14 cellular contexts compared by ENCODE assay signal in genomic region chr9:5621327-5621726, GRCh38. TPM values are rescaled to one million over a fixed set of nuclear protein-coding genes. Genes with fewer than 3 reads are reported as not detected.
A peak's percentile ranks its signal among the peaks of the same experiment; 100 is the strongest.
DNase-seq lines count a peak whose midpoint lies in the region; ATAC-seq and TF ChIP-seq lines count a peak whose summit lies in the region.
"Had no signal": no experiment of that assay in that cellular context is flagged by ENCODE, and none has a peak within 500 bp of the region (broad histone marks: within the 10 kb centered on the region; RNA-seq: fewer than 3 reads in every experiment).

No MANE protein-coding gene starts in this region.

- no peaks in the 10 kb centered on the region for H4K20me1 ChIP-seq in SK-N-SH (ENCODE audit: insufficient read depth)

- TF ChIP-seq CTCF in heart left ventricle (IDR thresholded peaks at IDR 0.05) (no peak), SK-N-SH (IDR thresholded peaks at IDR 0.05) (no peak), foreskin fibroblast (IDR thresholded peaks at IDR 0.05; ENCODE audit: low read depth, low read length) (no peak), upper lobe of right lung (IDR thresholded peaks at IDR 0.05) (no peak)

- no peak overlapping the region for H3K4me3 ChIP-seq in heart left ventricle
- no peak overlapping the region for H3K4me3 ChIP-seq in SK-N-SH (ENCODE audit: low read depth in 2 of 2, low read length in 1 of 2)
- no peak overlapping the region for H3K4me3 ChIP-seq in foreskin fibroblast (ENCODE audit: low read depth in 1 of 2, low read length in 2 of 2)
- no peak overlapping the region for H3K4me3 ChIP-seq in upper lobe of right lung
- H3K4me3 ChIP-seq: right atrium auricular region, tibial nerve had no signal

- POLR2A ChIA-PET in SK-N-SH (lab: Yijun Ruan, JAX): no interaction called here

- H3K36me3 ChIP-seq in heart left ventricle (peaks cover 0 to 7% (median 0%) of the 10 kb centered on the region in 9 donors), SK-N-SH (replicated peaks in 1 of 2; ENCODE audit: control insufficient read depth in 1 of 2, insufficient read depth in 2 of 2, low read length in 1 of 2) (peaks cover 0 to 13% of the 10 kb centered on the region in 2 experiments), upper lobe of right lung (no peaks in the 10 kb centered on the region)
- H3K36me3 ChIP-seq: right atrium auricular region, tibial nerve had no signal

- peaks cover 22% of the 10 kb centered on the region for H3F3A ChIP-seq in SK-N-SH (replicated peaks; ENCODE audit: insufficient read depth)

- WGBS in heart left ventricle, 4 donors: 83 to 93% (median 86%) methylated on average over 4 of the region's 4 CpGs
- 83% methylated on average over 4 of the region's 4 CpGs for WGBS in SK-N-SH (ENCODE audit: low lambda C conversion rate)

- H3K27me3 ChIP-seq in heart left ventricle (no peaks in the 10 kb centered on the region), SK-N-SH (ENCODE audit: insufficient read depth) (no peaks in the 10 kb centered on the region), upper lobe of right lung (no peaks in the 10 kb centered on the region)
- H3K27me3 ChIP-seq: right atrium auricular region, tibial nerve had no signal

- H3K27ac ChIP-seq in heart left ventricle (peak overlapping the region in 1 of 12 donors; percentile 34), SK-N-SH (ENCODE audit: low read depth in 2 of 2, low read length in 1 of 2) (peak overlapping the region in 1 of 2 experiments; percentile 73; a peak in 2 of 4 replicates), upper lobe of right lung (no peak overlapping the region)
- H3K27ac ChIP-seq: right atrium auricular region had no signal

- intact Hi-C loops in heart left ventricle (cut with DNase I): no loop called here
- intact Hi-C loops in cardiac septum (cut with DNase I): no loop called here
- intact Hi-C loops in upper lobe of right lung (cut with DNase I): no loop called here

- H3K9me3 ChIP-seq in heart left ventricle: no peaks in the 10 kb centered on the region
- no peaks in the 10 kb centered on the region for H3K9me3 ChIP-seq in SK-N-SH
- H3K9me3 ChIP-seq in upper lobe of right lung: no peaks in the 10 kb centered on the region
- H3K9me3 ChIP-seq: right atrium auricular region, tibial nerve had no signal

- no peak for TF ChIP-seq POLR2A in heart left ventricle (IDR thresholded peaks at IDR 0.05)

- TF ChIP-seq EP300 in SK-N-SH (IDR thresholded peaks at IDR 0.05; ENCODE audit: borderline replicate concordance in 1 of 2, low read depth in 1 of 2, low read length in 1 of 2): no peak

- no peaks in the 10 kb centered on the region for H3K9me2 ChIP-seq in SK-N-SH

- ATAC-seq in heart left ventricle (peak in 3 of 4 donors; percentile 46 to 61 (median 47)), upper lobe of right lung (peak; percentile 45), HG03571 (IDR thresholded peaks at IDR 0.05; ENCODE audit: unreplicated experiment) (no peak)

- no peak for TF ChIP-seq RAD21 in SK-N-SH (IDR thresholded peaks at IDR 0.05; ENCODE audit: low read length)

- H2AFZ ChIP-seq in SK-N-SH (ENCODE audit: low read depth): no peak overlapping the region

- H3K4me2 ChIP-seq in SK-N-SH: no peak overlapping the region

- H3K4me1 ChIP-seq in heart left ventricle: peaks cover 0 to 68% (median 11%) of the 10 kb centered on the region in 12 donors
- 0 out of 4 replicates have a peak, but pooled peaks cover 0 to 3% of the 10 kb centered on the region in 2 experiments for H3K4me1 ChIP-seq in SK-N-SH (ENCODE audit: control insufficient read depth in 1 of 2, insufficient read depth in 2 of 2, low read depth in 1 of 2, low read length in 1 of 2)
- H3K4me1 ChIP-seq in upper lobe of right lung: peaks cover 20% of the 10 kb centered on the region

- H3K9ac ChIP-seq in SK-N-SH: no peak overlapping the region

- DNase-seq in heart left ventricle (no peak), cardiac septum (ENCODE audit: low spot score) (no peak), SK-N-SH (no peak), foreskin fibroblast (peak; percentile 84 to 85), upper lobe of right lung (no peak), SHP77 treated with DMSO at 0.1 percent for 48 hours (lab: John Stamatoyannopoulos, UW) (no peak)
- DNase-seq in activated CD4-positive, alpha-beta T cell treated with anti-CD3 and anti-CD28 coated beads, Interleukin-2, amount 50 U/mL, for 4 hours: no peak
- DNase-seq: activated CD4-positive, alpha-beta T cell treated with anti-CD3 and anti-CD28 coated beads for 1 hour; activated effector memory CD4-positive, alpha-beta T cell treated with Interleukin-2 at 50 U/mL for 16 hours; GF-D8; NCI-H526 had no signal

- CTCF ChIA-PET in SK-N-SH (lab: Yijun Ruan, JAX): interaction anchor here (2.4 kb wide), 1 partner anchor 21 kb away, joined by 8 read pairs; no protein-coding TSS in a partner anchor

- peaks cover 53% of the 10 kb centered on the region for H3K79me2 ChIP-seq in SK-N-SH (ENCODE audit: insufficient read depth)

TF ChIP-seq in SK-N-SH, 30 proteins besides CTCF, POLR2A, EP300 and RAD21:
- no peak for TF ChIP-seq MEF2A (IDR thresholded peaks at IDR 0.05; ENCODE audit: borderline replicate concordance, low read depth)
- TF ChIP-seq NFIC (IDR thresholded peaks at IDR 0.05; ENCODE audit: borderline replicate concordance): 0 out of 2 replicates have a peak, but pooled peaks have one; percentile 17
- no peak for TF ChIP-seq EZH2phosphoT487 (IDR thresholded peaks at IDR 0.05; ENCODE audit: borderline replicate concordance, low read depth)
- no peak for TF ChIP-seq SIN3A (IDR thresholded peaks at IDR 0.05; ENCODE audit: borderline replicate concordance, low read depth, low read length)
- no peak for TF ChIP-seq YY1 (IDR thresholded peaks at IDR 0.05; ENCODE audit: low read depth)
- TF ChIP-seq IRF3 (IDR thresholded peaks at IDR 0.05; ENCODE audit: low read depth, low read length): no peak
- TF ChIP-seq RFX5 (IDR thresholded peaks at IDR 0.05; ENCODE audit: low read length): no peak
- TF ChIP-seq TCF12 (IDR thresholded peaks at IDR 0.05): no peak

RNA-seq across cellular contexts. Expression of gene RIC1, which starts 7.6 kb away (rescaled TPM):
- total RNA-seq in heart left ventricle (10 to 100 TPM in 4 of 9 donors, 1 to 10 TPM in 5; 7.0 to 14.4 (median 9.7) TPM), cardiac septum (9.3 TPM), upper lobe of right lung (23.9 TPM)
- polyA plus RNA-seq in heart left ventricle (1 to 10 TPM; 2.4 to 7.8 TPM), SK-N-SH (2012; rRNA removed) (21.9 and 37.2 TPM in 2 replicates)
- polyA plus RNA-seq in SK-N-SH (2012; cell fraction: cytosol; rRNA removed): 17.4 and 20.9 TPM in 2 replicates
- 34.8 and 85.0 TPM in 2 replicates for polyA plus RNA-seq in SK-N-SH (2012; cell fraction: nucleus; rRNA removed)

Comparison
In these comparisons a context has a peak if more than half of its experiments do, and no peak if none do; other contexts are left out.
1. DNase-seq: peak in foreskin fibroblast (2 of 2); none in heart left ventricle (0 of 5), cardiac septum (single experiment), SK-N-SH (single experiment), upper lobe of right lung (single experiment), activated CD4-positive, alpha-beta T cell treated with anti-CD3 and anti-CD28 coated beads, Interleukin-2, amount 50 U/mL, for 4 hours (0 of 2) and SHP77 treated with DMSO at 0.1 percent for 48 hours (single experiment).